ENCODE assay signal across 19 cellular contexts in genomic region chr16:17603614-17604013, GRCh38.
"Had no signal": no experiment of that assay in that cellular context is flagged by ENCODE, and none has a peak within 500 bp of the region (broad histone marks: within the 10 kb centered on the region; RNA-seq: fewer than 3 reads in every experiment).

No MANE protein-coding gene starts in this region.

- H3K36me3 ChIP-seq: gastrocnemius medialis, lower lobe of right lung, neural progenitor cell, right atrium auricular region, sigmoid colon, stomach, tibial artery had no signal

- DNase-seq: cortex of kidney; foreskin fibroblast; gastrocnemius medialis; head of caudate nucleus; left ventricle myocardium superior; lower lobe of right lung; sigmoid colon; stimulated activated CD4-positive, alpha-beta T cell treated with anti-CD3 and anti-CD28 coated beads, Interleukin-2, amount 100 ng/mL, for 24 hours; stimulated activated CD4-positive, alpha-beta T cell treated with anti-CD3 and anti-CD28 coated beads, Interleukin-4, amount 100 ng/mL, for 24 hours; stomach; testis; tibial artery had no signal

- H3K4me3 ChIP-seq: gastrocnemius medialis, lower lobe of right lung, neural progenitor cell, right atrium auricular region, sigmoid colon, stomach, testis, tibial artery had no signal

- H3K27me3 ChIP-seq: gastrocnemius medialis, neural progenitor cell, right atrium auricular region, sigmoid colon, testis had no signal

- H3K9me3 Mint-ChIP-seq: nephron; neural progenitor cell; stimulated activated memory B cell treated with anti-CD40 and anti-IgM and Interleukin-4, amounts not matched to agents 10 μg/mL and 1 μg/mL and 100 μg/mL, for 72 hours; type B pancreatic cell had no signal

- H3K36me3 Mint-ChIP-seq: neural progenitor cell; stimulated activated memory B cell treated with anti-CD40 and anti-IgM and Interleukin-4, amounts not matched to agents 10 μg/mL and 1 μg/mL and 100 μg/mL, for 72 hours; type B pancreatic cell had no signal

- H3K79me2 ChIP-seq: parathyroid adenoma had no signal

- H2AFZ ChIP-seq: neural progenitor cell, parathyroid adenoma had no signal

- H3K4me2 ChIP-seq: neural progenitor cell had no signal

- H3K27ac ChIP-seq: gastrocnemius medialis, lower lobe of right lung, neural progenitor cell, parathyroid adenoma, right atrium auricular region, sigmoid colon, stomach, testis, tibial artery had no signal

- ATAC-seq: gastrocnemius medialis; left ventricle myocardium superior; lower lobe of right lung; stimulated activated memory B cell treated with anti-CD40 and anti-IgM and Interleukin-4, amounts not matched to agents 10 μg/mL and 1 μg/mL and 100 μg/mL, for 72 hours had no signal

- H3K9ac ChIP-seq: neural progenitor cell, parathyroid adenoma had no signal

- H3K4me1 ChIP-seq: gastrocnemius medialis, lower lobe of right lung, neural progenitor cell, parathyroid adenoma, right atrium auricular region, sigmoid colon, stomach, testis, tibial artery had no signal

- H3K27ac Mint-ChIP-seq: nephron; neural progenitor cell; progenitor cell of endocrine pancreas; stimulated activated memory B cell treated with anti-CD40 and anti-IgM and Interleukin-4, amounts not matched to agents 10 μg/mL and 1 μg/mL and 100 μg/mL, for 72 hours; type B pancreatic cell had no signal

- H3K9me3 ChIP-seq: sigmoid colon, testis, tibial artery had no signal

- H3K4me3 Mint-ChIP-seq: nephron; neural progenitor cell; stimulated activated memory B cell treated with anti-CD40 and anti-IgM and Interleukin-4, amounts not matched to agents 10 μg/mL and 1 μg/mL and 100 μg/mL, for 72 hours; type B pancreatic cell had no signal
